8 cellular contexts compared by ENCODE assay signal in the genomic region with DNA sequence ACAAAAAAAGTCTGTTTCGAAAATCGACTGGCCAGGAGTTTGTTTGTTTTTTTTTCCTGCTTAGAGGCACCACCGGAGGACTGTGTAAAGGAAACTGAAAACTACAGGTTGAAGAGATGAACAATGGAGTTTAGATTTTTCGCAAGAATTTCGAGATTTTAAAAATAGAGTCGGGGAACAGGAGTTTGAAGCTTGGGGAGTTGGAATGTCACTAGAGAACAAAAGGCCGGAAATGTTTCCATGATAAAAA. TPM values are rescaled to one million over a fixed set of nuclear protein-coding genes. Genes with fewer than 3 reads are reported as not detected.
DNase-seq lines count a peak whose midpoint lies in the region; ATAC-seq and TF ChIP-seq lines count a peak whose summit lies in the region.

No MANE protein-coding gene starts in this region.

- no peaks in the 10 kb centered on the region for H3K9me3 Mint-ChIP-seq in activated naive CD4-positive, alpha-beta T cell treated with anti-CD3 and anti-CD28 coated beads for 36 hours

- intact Hi-C loops in activated naive CD4-positive, alpha-beta T cell treated with anti-CD3 and anti-CD28 coated beads for 36 hours (cut with micrococcal nuclease): loop anchor here (1.0 to 5.0 kb wide), 6 partner anchors 44 to 1511 kb away; no protein-coding TSS in a partner anchor
- intact Hi-C loops in adrenal gland (cut with DNase I): loop anchor here in 1 of 2 donors (10.0 kb wide), 1 partner anchor 232 kb away; no protein-coding TSS in a partner anchor
- intact Hi-C loops in right lobe of liver (cut with DNase I): loop anchor here in 1 of 2 donors (10.0 kb wide), 1 partner anchor 222 kb away; no protein-coding TSS in a partner anchor
- intact Hi-C loops in transverse colon (cut with DNase I; ENCODE audit: low total_unique reads): loop anchor here (10.0 kb wide), 1 partner anchor 548 kb away; no protein-coding TSS in a partner anchor

- no peaks in the 10 kb centered on the region for H3K9me3 ChIP-seq in adrenal gland (replicated peaks in 1 of 3)
- H3K9me3 ChIP-seq in right lobe of liver: no peaks in the 10 kb centered on the region
- H3K9me3 ChIP-seq in transverse colon: no peaks in the 10 kb centered on the region

- TF ChIP-seq EP300 in transverse colon (IDR thresholded peaks at IDR 0.05; ENCODE audit: low read depth): no peak

- H3K36me3 ChIP-seq in adrenal gland (replicated peaks in 1 of 2): no peaks in the 10 kb centered on the region
- no peaks in the 10 kb centered on the region for H3K36me3 ChIP-seq in right lobe of liver
- no peaks in the 10 kb centered on the region for H3K36me3 ChIP-seq in transverse colon

- H3K4me3 ChIP-seq in adrenal gland: peak overlapping the region; percentile 57 to 99 (median 82)
- peak overlapping the region; percentile 56 to 80 (median 75) for H3K4me3 ChIP-seq in right lobe of liver
- peak overlapping the region; percentile 57 to 87 (median 78) for H3K4me3 ChIP-seq in transverse colon

- CTCF ChIA-PET in activated naive CD4-positive, alpha-beta T cell treated with anti-CD3 and anti-CD28 coated beads for 36 hours (lab: Charles Lee): interaction anchor here (0.6 to 2.3 kb wide), 7 partner anchors 13 to 539 kb away, joined by 3 to 12 read pairs (median 5); no protein-coding TSS in a partner anchor

- in situ Hi-C loops in transverse colon (cut with MboI; ENCODE audit: low pct_ligation_motif_present in 1 of 4, low pct_unique_long_range_greater_than_20kb in 1 of 4, low sequenced_read_pairs in 3 of 4): no loop called here

- peaks cover 1% of the 10 kb centered on the region for H3K36me3 Mint-ChIP-seq in activated naive CD4-positive, alpha-beta T cell treated with anti-CD3 and anti-CD28 coated beads for 36 hours (ENCODE audit: low read depth)

- DNase-seq in activated naive CD4-positive, alpha-beta T cell treated with anti-CD3 and anti-CD28 coated beads for 36 hours: no peak
- DNase-seq in activated naive CD4-positive, alpha-beta T cell treated with anti-CD3 and anti-CD28 coated beads, Interleukin-2, amount 50 U/mL, for 16 hours: no peak
- DNase-seq in adrenal gland: no peak
- no peak for DNase-seq in right lobe of liver
- no peak for DNase-seq in transverse colon
- DNase-seq in effector CD8-positive, alpha-beta T cell (lab: John Stamatoyannopoulos, UW): no peak

- H3K27me3 ChIP-seq in adrenal gland (no peaks in the 10 kb centered on the region), right lobe of liver (no peaks in the 10 kb centered on the region), transverse colon (peaks cover 75% of the 10 kb centered on the region)

- H3K27ac Mint-ChIP-seq in activated naive CD4-positive, alpha-beta T cell treated with anti-CD3 and anti-CD28 coated beads for 36 hours: peak overlapping the region; percentile 91

- 1 to 5% (median 2%) methylated on average over 7 of the region's 7 CpGs for WGBS in adrenal gland, 4 donors
- WGBS in right lobe of liver (ENCODE audit: insufficient coverage, low coverage, low lambda C conversion rate, missing lambda C conversion rate): 3% methylated on average over 7 of the region's 7 CpGs
- WGBS in transverse colon (ENCODE audit: low coverage in 1 of 2), 2 donors: 3% methylated on average over 7 of the region's 7 CpGs

- peak overlapping the region; percentile 80 for H3K4me3 Mint-ChIP-seq in activated naive CD4-positive, alpha-beta T cell treated with anti-CD3 and anti-CD28 coated beads for 36 hours

- H3K4me1 ChIP-seq in adrenal gland (replicated peaks in 1 of 2) (peaks cover 25 to 50% of the 10 kb centered on the region in 2 donors), right lobe of liver (peaks cover 0 to 36% (median 13%) of the 10 kb centered on the region in 4 donors), transverse colon (peaks cover 6 to 52% (median 19%) of the 10 kb centered on the region in 4 donors)

- no peak for TF ChIP-seq POLR2A in adrenal gland (IDR thresholded peaks at IDR 0.05)
- no peak for TF ChIP-seq POLR2A in right lobe of liver (IDR thresholded peaks at IDR 0.05)
- TF ChIP-seq POLR2A in transverse colon (IDR thresholded peaks at IDR 0.05): no peak

- no peaks in the 10 kb centered on the region for H3K27me3 Mint-ChIP-seq in activated naive CD4-positive, alpha-beta T cell treated with anti-CD3 and anti-CD28 coated beads for 36 hours (ENCODE audit: low read depth)

- H3K27ac ChIP-seq in adrenal gland (peak overlapping the region; percentile 75 to 98 (median 96)), right lobe of liver (peak overlapping the region; percentile 93 to 98 (median 97)), transverse colon (peak overlapping the region; percentile 95 to 99 (median 98))

- TF ChIP-seq CTCF in adrenal gland (IDR thresholded peaks at IDR 0.05) (no peak), right lobe of liver (IDR thresholded peaks at IDR 0.05) (no peak), transverse colon (IDR thresholded peaks at IDR 0.05) (no peak)

- ATAC-seq in right lobe of liver (no peak), GM21360 (IDR thresholded peaks at IDR 0.05; ENCODE audit: unreplicated experiment) (no peak), HG02840 (IDR thresholded peaks at IDR 0.05; ENCODE audit: low FRiP score, unreplicated experiment) (no peak)

- peaks cover 38% of the 10 kb centered on the region for H3K4me1 Mint-ChIP-seq in activated naive CD4-positive, alpha-beta T cell treated with anti-CD3 and anti-CD28 coated beads for 36 hours (ENCODE audit: low read depth)

RNA-seq across cellular contexts. Expression of gene QKI, which starts 1.8 kb away (rescaled TPM):
- 10 to 100 TPM; 34.6 to 38.4 TPM for total RNA-seq in activated naive CD4-positive, alpha-beta T cell treated with anti-CD3 and anti-CD28 coated beads for 36 hours
- total RNA-seq in adrenal gland (100 to 1,000 TPM; 107 to 207 (median 153) TPM), right lobe of liver (10 to 100 TPM; 47.6 to 80.8 (median 76.3) TPM), transverse colon (10 to 100 TPM in 3 of 4 donors, 1 to 10 TPM in 1; 8.4 to 41.8 (median 22.7) TPM)
- polyA plus RNA-seq in adrenal gland: 10 to 100 TPM; 10.3 to 89.5 (median 24.8) TPM
